Comparison of ENCODE assay signal across 1 cellular context in genomic region chr1:225847610-225848009, GRCh38.
TF ChIP-seq lines count a peak whose summit lies in the region.

No MANE protein-coding gene starts in this region.

TF ChIP-seq in GM12878, 131 proteins besides CTCF, POLR2A, EP300 and RAD21:
- no peak for TF ChIP-seq IKZF1 (conservative IDR thresholded peaks at IDR 0.05)
- TF ChIP-seq, protein P1, sequence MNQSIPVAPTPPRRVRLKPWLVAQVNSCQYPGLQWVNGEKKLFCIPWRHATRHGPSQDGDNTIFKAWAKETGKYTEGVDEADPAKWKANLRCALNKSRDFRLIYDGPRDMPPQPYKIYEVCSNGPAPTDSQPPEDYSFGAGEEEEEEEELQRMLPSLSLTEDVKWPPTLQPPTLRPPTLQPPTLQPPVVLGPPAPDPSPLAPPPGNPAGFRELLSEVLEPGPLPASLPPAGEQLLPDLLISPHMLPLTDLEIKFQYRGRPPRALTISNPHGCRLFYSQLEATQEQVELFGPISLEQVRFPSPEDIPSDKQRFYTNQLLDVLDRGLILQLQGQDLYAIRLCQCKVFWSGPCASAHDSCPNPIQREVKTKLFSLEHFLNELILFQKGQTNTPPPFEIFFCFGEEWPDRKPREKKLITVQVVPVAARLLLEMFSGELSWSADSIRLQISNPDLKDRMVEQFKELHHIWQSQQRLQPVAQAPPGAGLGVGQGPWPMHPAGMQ (IDR thresholded peaks at IDR 0.05; ENCODE audit: borderline replicate concordance), result no peak
- no peak for TF ChIP-seq BCL3 (IDR thresholded peaks at IDR 0.05; ENCODE audit: borderline replicate concordance, insufficient read depth, low read depth, low read length, poor library complexity, severe bottlenecking)
- TF ChIP-seq ATF2 (IDR thresholded peaks at IDR 0.05; ENCODE audit: low read length), result no peak
- TF ChIP-seq ZSCAN29 (IDR thresholded peaks at IDR 0.05), result no peak
- TF ChIP-seq NRF1 (conservative IDR thresholded peaks at IDR 0.05; ENCODE audit: low read depth, low read length), result no peak
- TF ChIP-seq ZNF384 (IDR thresholded peaks at IDR 0.05; ENCODE audit: borderline replicate concordance, low read depth, low read length), result no peak
- no peak for TF ChIP-seq TCF3 (IDR thresholded peaks at IDR 0.05; ENCODE audit: borderline replicate concordance, insufficient read depth, low read depth, low read length)
- TF ChIP-seq DPF2 (IDR thresholded peaks at IDR 0.05), result no peak
